Comparison of ENCODE assay signal across 9 cellular contexts in genomic region chr6:6725120-6725833, GRCh38.
A peak's percentile ranks its signal among the peaks of the same experiment; 100 is the strongest.
DNase-seq lines count a peak whose midpoint lies in the region; ATAC-seq, FAIRE-seq and TF ChIP-seq lines count a peak whose summit lies in the region.
"Had no signal": no experiment of that assay in that cellular context is flagged by ENCODE, and none has a peak within 500 bp of the region (broad histone marks: within the 10 kb centered on the region; RNA-seq: fewer than 3 reads in every experiment).

No MANE protein-coding gene starts in this region.

- FAIRE-seq in K562 (lab: Jason Lieb, UNC), result no peak
- FAIRE-seq in H54 (lab: Jason Lieb, UNC), result no peak

- H3K4me2 ChIP-seq in K562 (ENCODE audit: insufficient read depth, low read length), result peak overlapping the region; percentile 52; the same call in 1 of the 2 replicates

- no peak for TF ChIP-seq POLR2A in K562 (conservative IDR thresholded peaks at IDR 0.05)
- TF ChIP-seq POLR2A in stomach (IDR thresholded peaks at IDR 0.05), result no peak
- no peak for TF ChIP-seq POLR2A in H54 (IDR thresholded peaks at IDR 0.05; ENCODE audit: low read depth, low read length)

- H3K36me3 ChIP-seq in K562 (ENCODE audit: control insufficient read depth, insufficient read depth, low read length) (no peaks in the 10 kb centered on the region), stomach (no peaks in the 10 kb centered on the region)
- H3K36me3 ChIP-seq: SJCRH30 had no signal

- no TSS peak for BruUV-seq in K562 (replicated peaks; lab: Mats Ljungman, UMichigan)

- peak; percentile 11 for TF ChIP-seq CTCF in HL-60 (IDR thresholded peaks at IDR 0.05; ENCODE audit: insufficient read depth, low read length)
- no peak for TF ChIP-seq CTCF in K562 (IDR thresholded peaks at IDR 0.05 in 2 of 3, conservative IDR thresholded peaks at IDR 0.05 in 1 of 3; ENCODE audit: insufficient read depth in 2 of 3, low read depth in 1 of 3, low read length in 3 of 3)
- TF ChIP-seq CTCF in stomach (IDR thresholded peaks at IDR 0.05), result no peak

- peak overlapping the region; percentile 99 for H3K27ac ChIP-seq in HL-60 (replicated peaks)
- H3K27ac ChIP-seq in K562 (ENCODE audit: extremely low read depth, low read depth, low read length), result no peak overlapping the region
- H3K27ac ChIP-seq in stomach, result peak overlapping the region; percentile 60 to 88 (median 80)
- H3K27ac ChIP-seq: SJCRH30 had no signal

- H3K9me1 ChIP-seq in K562 (ENCODE audit: control insufficient read depth, insufficient read depth, low read length), result no peaks in the 10 kb centered on the region

- WGBS in K562 (ENCODE audit: insufficient coverage, low coverage, missing lambda C conversion rate), result 79% methylated on average over 20 of the region's 20 CpGs
- 58 to 64% (median 60%) methylated on average over 20 of the region's 20 CpGs for WGBS in stomach, 5 donors

- H3K27me3 ChIP-seq in HL-60 (ENCODE audit: insufficient read depth, poor library complexity, severe bottlenecking) (no peaks in the 10 kb centered on the region), K562 (ENCODE audit: control insufficient read depth in 2 of 2, insufficient read depth in 2 of 2, low read length in 2 of 2) (no peaks in the 10 kb centered on the region), stomach (no peaks in the 10 kb centered on the region)
- H3K27me3 ChIP-seq: SJCRH30 had no signal

- DNase-seq in HL-60 (ENCODE audit: low read depth in 1 of 2, low spot score in 1 of 2) (peak; percentile 83 to 91), K562 (ENCODE audit: extremely low read depth in 1 of 4, low spot score in 3 of 4) (no peak), iPS-NIHi7 (ENCODE audit: extremely low spot score) (peak; percentile 76), stomach (no peak), NCI-H526 (lab: John Stamatoyannopoulos, UW) (no peak), NCI-H128 (lab: John Stamatoyannopoulos, UW; ENCODE audit: unreplicated experiment) (no peak), NCI-H2081 (lab: John Stamatoyannopoulos, UW) (no peak), H54 (ENCODE audit: insufficient read length, low spot score) (no peak)

- no peak for TF ChIP-seq RAD21 in K562 (CRISPR knock-in tag; conservative IDR thresholded peaks at IDR 0.05 in 1 of 2, IDR thresholded peaks at IDR 0.05 in 1 of 2)

- H3K4me1 ChIP-seq in K562 (replicated peaks in 1 of 2; ENCODE audit: control insufficient read depth in 2 of 2, insufficient read depth in 2 of 2, low read length in 2 of 2) (peaks cover 10 to 23% of the 10 kb centered on the region in 2 experiments; a peak in 4 of 5 replicates), stomach (peaks cover 23 to 43% (median 29%) of the 10 kb centered on the region in 4 donors)
- H3K4me1 ChIP-seq: SJCRH30 had no signal

- peak overlapping the region; percentile 93 for H2AFZ ChIP-seq in K562 (ENCODE audit: low read depth, low read length)

- ATAC-seq in K562, result no peak

- TF ChIP-seq EP300 in K562 (IDR thresholded peaks at IDR 0.05; ENCODE audit: low read length) (no peak), stomach (IDR thresholded peaks at IDR 0.05) (no peak)

- H3K4me3 ChIP-seq in HL-60 (replicated peaks; ENCODE audit: insufficient read depth, low read length) (peak overlapping the region; percentile 9; the same call in 1 of the 2 replicates), K562 (no peak overlapping the region), stomach (peak overlapping the region; percentile 31 to 43 (median 37))
- H3K4me3 ChIP-seq: SJCRH30 had no signal

- POLR2A ChIA-PET in K562 (lab: Yijun Ruan, JAX), result interaction anchor here (0.6 kb wide), 1 partner anchor 12 kb away, joined by 3 read pairs; no protein-coding TSS in a partner anchor

- no peaks in the 10 kb centered on the region for H3K79me2 ChIP-seq in K562 (ENCODE audit: control insufficient read depth, insufficient read depth, low read length)

- no peaks in the 10 kb centered on the region for H4K20me1 ChIP-seq in K562 (replicated peaks; ENCODE audit: control insufficient read depth, insufficient read depth, low read length)

- CTCF ChIA-PET in K562 (lab: Yijun Ruan, JAX; ENCODE audit: low intra/inter-chr PET ratio), result interaction anchor here (0.6 to 2.6 kb wide), 4 partner anchors 201 to 551 kb away, joined by 5 to 16 read pairs (median 8); no protein-coding TSS in a partner anchor

- peak overlapping the region; percentile 32 to 88; a peak in 3 of 4 replicates for H3K9ac ChIP-seq in K562 (ENCODE audit: insufficient read depth in 1 of 2, low read depth in 2 of 2, low read length in 2 of 2)

- intact Hi-C loops in K562 (cut with micrococcal nuclease) (loop anchor here (2.0 kb wide), 1 partner anchor 518 kb away; no protein-coding TSS in a partner anchor), stomach (cut with DNase I; ENCODE audit: low total_unique reads) (no loop called here)

- no peaks in the 10 kb centered on the region for H3K9me3 ChIP-seq in K562 (replicated peaks; ENCODE audit: control insufficient read depth, insufficient read depth, low read depth, low read length)
- H3K9me3 ChIP-seq in stomach, result no peaks in the 10 kb centered on the region
- H3K9me3 ChIP-seq: SJCRH30 had no signal

- in situ Hi-C loops in K562 (cut with MboI), result loop anchor here (10.0 kb wide), 1 partner anchor 890 kb away; no protein-coding TSS in a partner anchor

TF ChIP-seq in K562, 482 proteins besides CTCF, POLR2A, EP300 and RAD21:
- TF ChIP-seq ZNF24 (IDR thresholded peaks at IDR 0.05) (no peak), ETS1 (conservative IDR thresholded peaks at IDR 0.05; ENCODE audit: control insufficient read depth, low read depth, low read length) (0 out of 2 replicates have a peak, but pooled peaks have one; percentile 6), RBFOX2 (IDR thresholded peaks at IDR 0.05; ENCODE audit: low read depth, low read length) (0 out of 2 replicates have a peak, but pooled peaks have one; percentile 5)

Comparison
In these comparisons a context has a peak if more than half of its experiments do, and no peak if none do; other contexts are left out.
1. DNase-seq: peak in HL-60 (2 of 2) and iPS-NIHi7 (single experiment); none in K562 (0 of 4), stomach (single experiment), NCI-H526 (0 of 2), NCI-H128 (single experiment), NCI-H2081 (0 of 2) and H54 (single experiment).